9 cellular contexts compared by ENCODE assay signal in the genomic region with DNA sequence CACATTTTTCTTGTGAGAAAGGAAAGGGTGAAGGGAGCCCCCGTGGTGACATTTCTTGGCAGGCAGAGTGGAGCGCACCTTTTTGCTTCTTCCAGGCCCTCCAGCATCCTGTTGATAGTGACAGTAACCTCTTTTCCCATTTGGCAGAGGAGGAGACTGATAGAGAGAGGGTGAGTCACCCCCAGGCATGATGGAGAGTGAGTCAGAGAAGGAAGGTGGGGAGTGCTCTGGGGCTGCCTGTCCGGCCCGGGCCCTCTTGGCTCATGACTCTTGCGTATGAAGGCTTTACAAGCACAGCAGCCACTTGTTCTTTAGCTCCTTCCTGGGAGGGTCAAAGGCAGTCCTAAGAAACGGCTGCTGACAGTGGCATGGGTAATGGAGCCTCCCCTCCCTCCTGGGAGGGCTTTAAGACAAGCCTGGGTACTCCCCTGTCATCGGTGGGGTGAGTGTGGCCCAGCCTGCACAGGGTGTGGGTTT. TPM values are rescaled to one million over a fixed set of nuclear protein-coding genes. Genes with fewer than 3 reads are reported as not detected.
DNase-seq lines count a peak whose midpoint lies in the region; ATAC-seq and TF ChIP-seq lines count a peak whose summit lies in the region.
"Had no signal": no experiment of that assay in that cellular context is flagged by ENCODE, and none has a peak within 500 bp of the region (broad histone marks: within the 10 kb centered on the region; RNA-seq: fewer than 3 reads in every experiment).

No MANE protein-coding gene starts in this region.

- no peak overlapping the region for H2AFZ ChIP-seq in OCI-LY7 (ENCODE audit: low read length)

- peak; percentile 74 for DNase-seq in SIG-M5 treated with dmso at 0.1 percent for 504 hours (lab: John Stamatoyannopoulos, UW; ENCODE audit: unreplicated experiment)
- no peak for DNase-seq in SIG-M5 (lab: John Stamatoyannopoulos, UW)
- peak in 30 of 42 donors; percentile 20 to 88 (median 62) for DNase-seq in head of caudate nucleus
- peak; percentile 47 to 51 for DNase-seq in thyroid gland
- no peak for DNase-seq in OCI-LY7 (ENCODE audit: low spot score)
- DNase-seq in CD4-positive, alpha-beta T cell = no peak

- H3K4me2 ChIP-seq in OCI-LY7 (ENCODE audit: low read length) = no peak overlapping the region

- H3K9me3 Mint-ChIP-seq in CD4-positive, alpha-beta T cell = no peaks in the 10 kb centered on the region
- H3K9me3 Mint-ChIP-seq: T-helper 1 cell treated with Interleukin-12 subunit alpha and Interleukin-12 subunit beta and Interleukin-4 antibody, amounts not matched to agents 30 μg/mL and 1 μg/mL, for 36 hours had no signal

- no peak for TF ChIP-seq POLR2A in thyroid gland (IDR thresholded peaks at IDR 0.05)

- no peak overlapping the region for H3K4me3 ChIP-seq in thyroid gland (replicated peaks in 1 of 3)
- H3K4me3 ChIP-seq in OCI-LY7 (ENCODE audit: low read depth, low read length, poor library complexity, severe bottlenecking) = no peak overlapping the region

- no peaks in the 10 kb centered on the region for H3K36me3 Mint-ChIP-seq in CD4-positive, alpha-beta T cell (ENCODE audit: low read depth)

- no TSS peak for BruUV-seq in OCI-LY7 (replicated peaks; lab: Mats Ljungman, UMichigan)

- CTCF ChIA-PET in OCI-LY7 (lab: Charles Lee; ENCODE audit: unreplicated experiment) = no interaction called here
- CTCF ChIA-PET in CD4-positive, alpha-beta T cell (lab: Charles Lee) = no interaction called here

- WGBS in thyroid gland, 2 donors = 52 to 56% methylated on average over 6 to 7 of the region's 7 CpGs

- TF ChIP-seq CTCF in thyroid gland (IDR thresholded peaks at IDR 0.05) (no peak), OCI-LY7 (conservative IDR thresholded peaks at IDR 0.05; ENCODE audit: low read length) (no peak)
- TF ChIP-seq CTCF in CD4-positive, alpha-beta T cell (IDR thresholded peaks at IDR 0.05) = no peak

- no peaks in the 10 kb centered on the region for H3K27me3 ChIP-seq in thyroid gland
- no peaks in the 10 kb centered on the region for H3K27me3 ChIP-seq in CD4-positive, alpha-beta T cell (ENCODE audit: control insufficient read depth, insufficient read depth, low read length)

- H3K9me2 ChIP-seq in OCI-LY7 (ENCODE audit: insufficient read depth, low read length) = no peaks in the 10 kb centered on the region

- no peaks in the 10 kb centered on the region for H4K20me1 ChIP-seq in OCI-LY7 (ENCODE audit: insufficient read depth, low read length)

- peak; percentile 93 for ATAC-seq in SK-N-SH treated with all-trans-retinoic acid at 6 μM for 48 hours
- ATAC-seq in CD4-positive, alpha-beta T cell (ENCODE audit: poor library complexity) = no peak
- ATAC-seq in HG03469 (IDR thresholded peaks at IDR 0.05; ENCODE audit: unreplicated experiment) = no peak

- intact Hi-C loops in head of caudate nucleus (cut with DNase I) = no loop called here
- intact Hi-C loops in thyroid gland (cut with DNase I) = no loop called here
- intact Hi-C loops in OCI-LY7 (cut with micrococcal nuclease; ENCODE audit: unreplicated experiment) = no loop called here
- intact Hi-C loops in CD4-positive, alpha-beta T cell (cut with DNase I, micrococcal nuclease) = no loop called here

- H3K79me2 ChIP-seq in OCI-LY7 (ENCODE audit: insufficient read depth, low read depth, low read length) = no peaks in the 10 kb centered on the region

- H3K27ac ChIP-seq in thyroid gland = peak overlapping the region in 2 of 3 donors; percentile 21 to 37
- H3K27ac ChIP-seq in OCI-LY7 (ENCODE audit: low read depth, low read length, poor library complexity, severe bottlenecking) = no peak overlapping the region
- no peak overlapping the region for H3K27ac ChIP-seq in CD4-positive, alpha-beta T cell (ENCODE audit: low read depth, low read length)

- no peak overlapping the region for H3K27ac Mint-ChIP-seq in CD4-positive, alpha-beta T cell
- H3K27ac Mint-ChIP-seq: T-helper 1 cell treated with Interleukin-12 subunit alpha and Interleukin-12 subunit beta and Interleukin-4 antibody, amounts not matched to agents 30 μg/mL and 1 μg/mL, for 36 hours had no signal

- no peaks in the 10 kb centered on the region for H3K27me3 Mint-ChIP-seq in CD4-positive, alpha-beta T cell

- H3K4me3 Mint-ChIP-seq in CD4-positive, alpha-beta T cell = no peak overlapping the region
- H3K4me3 Mint-ChIP-seq: T-helper 1 cell treated with Interleukin-12 subunit alpha and Interleukin-12 subunit beta and Interleukin-4 antibody, amounts not matched to agents 30 μg/mL and 1 μg/mL, for 36 hours had no signal

- H3K9me3 ChIP-seq in thyroid gland = no peaks in the 10 kb centered on the region
- no peaks in the 10 kb centered on the region for H3K9me3 ChIP-seq in OCI-LY7 (ENCODE audit: low read length)
- no peaks in the 10 kb centered on the region for H3K9me3 ChIP-seq in CD4-positive, alpha-beta T cell (ENCODE audit: control insufficient read depth, low read length)

- H3K4me1 Mint-ChIP-seq in CD4-positive, alpha-beta T cell (ENCODE audit: low read depth) = no peaks in the 10 kb centered on the region

- peaks cover 0 to 7% of the 10 kb centered on the region in 2 donors for H3K36me3 ChIP-seq in thyroid gland
- no peaks in the 10 kb centered on the region for H3K36me3 ChIP-seq in OCI-LY7 (ENCODE audit: insufficient read depth, low read length)

- POLR2A ChIA-PET in OCI-LY7 (lab: Charles Lee) = no interaction called here
- POLR2A ChIA-PET in CD4-positive, alpha-beta T cell (lab: Charles Lee) = no interaction called here

- H3K4me1 ChIP-seq in thyroid gland = peaks cover 24 to 52% of the 10 kb centered on the region in 2 donors
- H3K4me1 ChIP-seq in OCI-LY7 (ENCODE audit: insufficient read depth, low read length, poor library complexity, severe bottlenecking) = no peaks in the 10 kb centered on the region

TF ChIP-seq in SK-N-SH treated with all-trans-retinoic acid at 6 μM for 48 hours, 23 proteins besides CTCF, POLR2A, EP300 and RAD21:
- TF ChIP-seq ZFP3 (CRISPR knock-in tag; IDR thresholded peaks at IDR 0.05) (no peak), GLIS3 (CRISPR knock-in tag; IDR thresholded peaks at IDR 0.05) (no peak), ZNF565 (CRISPR knock-in tag; conservative IDR thresholded peaks at IDR 0.05; ENCODE audit: low read depth) (no peak), CSDC2 (CRISPR knock-in tag; IDR thresholded peaks at IDR 0.05) (no peak), TOX (CRISPR knock-in tag; IDR thresholded peaks at IDR 0.05; ENCODE audit: borderline replicate concordance) (no peak)

RNA-seq across cellular contexts. Expression of a gene that starts 16.0 kb away (rescaled TPM):
- total RNA-seq in thyroid gland (1 to 10 TPM in 1 of 4 donors, not detected in 3; 2.1 TPM), OCI-LY7 (2022) (not detected in 2 replicates)
- total RNA-seq in OCI-LY7 (2014; rRNA removed; shearing (Covaris generic)) = not detected in 2 replicates
- total RNA-seq in CD4-positive, alpha-beta T cell = not detected

RNA-seq across cellular contexts. Expression of a gene that starts 28.0 kb away (rescaled TPM):
- total RNA-seq in thyroid gland = 10 to 100 TPM; 33.9 to 63.4 (median 43.9) TPM
- total RNA-seq in OCI-LY7 (2014; rRNA removed; shearing (Covaris generic)) = 0.03 and 0.10 TPM in 2 replicates
- not detected in 2 replicates for total RNA-seq in OCI-LY7 (2022)
- total RNA-seq in CD4-positive, alpha-beta T cell = under 1 TPM; 0.34 to 0.36 TPM

RNA-seq across cellular contexts. Expression of a gene that starts 40.9 kb away (rescaled TPM):
- total RNA-seq in thyroid gland = 1 to 10 TPM; 1.7 to 7.2 (median 4.1) TPM
- total RNA-seq in OCI-LY7 (2014; rRNA removed; shearing (Covaris generic)) = not detected in 2 replicates
- total RNA-seq in OCI-LY7 (2022) = 9.2 and 9.6 TPM in 2 replicates
- total RNA-seq in CD4-positive, alpha-beta T cell = 100 to 1,000 TPM; 206 to 222 TPM

RNA-seq across cellular contexts. Expression of a gene that starts 56.6 kb away (rescaled TPM):
- 10 to 100 TPM; 47.5 to 86.9 (median 63.8) TPM for total RNA-seq in thyroid gland
- 1.1 and 3.3 TPM in 2 replicates for total RNA-seq in OCI-LY7 (2014; rRNA removed; shearing (Covaris generic))
- total RNA-seq in OCI-LY7 (2022) = 4.4 and 5.3 TPM in 2 replicates
- total RNA-seq in CD4-positive, alpha-beta T cell = 1 to 10 TPM; 6.8 to 7.0 TPM

Comparison
In these comparisons a context has a peak if more than half of its experiments do, and no peak if none do; other contexts are left out.
1. DNase-seq: peak in SIG-M5 treated with dmso at 0.1 percent for 504 hours (single experiment), head of caudate nucleus (30 of 42) and thyroid gland (2 of 2); none in SIG-M5 (single experiment), OCI-LY7 (single experiment) and CD4-positive, alpha-beta T cell (0 of 10).
2. H3K27ac ChIP-seq: peak in thyroid gland (2 of 3); none in OCI-LY7 (single experiment) and CD4-positive, alpha-beta T cell (single experiment).
3. RNA of a gene that starts 28.0 kb away (total RNA-seq): 33.9 to 63.4 TPM in thyroid gland; 0.34 to 0.36 TPM in CD4-positive, alpha-beta T cell and 0.03 to 0.10 TPM in OCI-LY7; every median in the first group is over 10 times any median in the second.
4. RNA of a gene that starts 40.9 kb away (total RNA-seq): 206 to 222 TPM in CD4-positive, alpha-beta T cell; 9.2 to 9.6 TPM in OCI-LY7 and 1.7 to 7.2 TPM in thyroid gland; every median in the first group is over 10 times any median in the second.